Comparison of ENCODE assay signal across 1 cellular context in genomic region chr15:40167374-40167773, GRCh38. TPM values are rescaled to one million over a fixed set of nuclear protein-coding genes. Genes with fewer than 3 reads are reported as not detected.
"Had no signal": no experiment of that assay in that cellular context is flagged by ENCODE, and none has a peak within 500 bp of the region (broad histone marks: within the 10 kb centered on the region; RNA-seq: fewer than 3 reads in every experiment).

No MANE protein-coding gene starts in this region.

RNA-seq across cellular contexts. Expression of gene BUB1B, which starts 6.5 kb away (rescaled TPM):
- total RNA-seq: ascending aorta had no signal
